ENCODE assay signal across 30 cellular contexts in genomic region chr1:116350097-116350645, GRCh38.
"Had no signal": no experiment of that assay in that cellular context is flagged by ENCODE, and none has a peak within 500 bp of the region (broad histone marks: within the 10 kb centered on the region; RNA-seq: fewer than 3 reads in every experiment).

No MANE protein-coding gene starts in this region.

- H3K36me3 Mint-ChIP-seq: mesothelial cell of epicardium; natural killer cell treated with Interleukin-12 subunit alpha and Interleukin-12 subunit beta and Interleukin-15 and Interleukin-18, amount 100 ng/mL, for 72 hours; neural progenitor cell had no signal

- H3K27me3 ChIP-seq: colonic mucosa, esophagus squamous epithelium, neural progenitor cell, thyroid gland, vagina had no signal

- H3K27me3 Mint-ChIP-seq: progenitor cell of endocrine pancreas; stimulated activated naive CD8-positive, alpha-beta T cell treated with anti-CD3 and anti-CD28 coated beads, Interleukin-15, amount 100 ng/mL, for 72 hours had no signal

- H3K4me3 Mint-ChIP-seq: immature natural killer cell; memory B cell; mesothelial cell of epicardium; naive B cell; natural killer cell treated with Interleukin-12 subunit alpha and Interleukin-12 subunit beta and Interleukin-15 and Interleukin-18, amount 100 ng/mL, for 72 hours; neural progenitor cell; stimulated activated naive CD8-positive, alpha-beta T cell treated with anti-CD3 and anti-CD28 coated beads, Interleukin-15, amount 100 ng/mL, for 72 hours had no signal

- H3K4me1 Mint-ChIP-seq: immature natural killer cell, memory B cell, naive B cell had no signal

- H3K27ac ChIP-seq: colonic mucosa, esophagus squamous epithelium, neural progenitor cell, parathyroid adenoma, thyroid gland, vagina had no signal

- H3K9ac ChIP-seq: neural progenitor cell, parathyroid adenoma had no signal

- H3K9me3 ChIP-seq: colonic mucosa, esophagus squamous epithelium, mucosa of descending colon, thyroid gland, vagina had no signal

- H3K9me3 Mint-ChIP-seq: immature natural killer cell; natural killer cell treated with Interleukin-12 subunit alpha and Interleukin-12 subunit beta and Interleukin-15 and Interleukin-18, amount 100 ng/mL, for 72 hours; neural progenitor cell had no signal

- H3K79me2 ChIP-seq: parathyroid adenoma had no signal

- H2AFZ ChIP-seq: parathyroid adenoma had no signal

- ATAC-seq: left lobe of liver; mucosa of descending colon; natural killer cell treated with Interleukin-12 subunit alpha and Interleukin-12 subunit beta and Interleukin-15 and Interleukin-18, amount 100 ng/mL, for 72 hours; sciatic nerve; stimulated activated naive CD8-positive, alpha-beta T cell treated with anti-CD3 and anti-CD28 coated beads, Interleukin-15, amount 100 ng/mL, for 72 hours had no signal

- H3K4me2 ChIP-seq: neural progenitor cell, smooth muscle cell had no signal

- DNase-seq: colonic mucosa; dermis blood vessel endothelial cell; effector memory CD4-positive, alpha-beta T cell; erythroblast; esophagus squamous epithelium; foreskin melanocyte; hypothalamus; immature natural killer cell; islet precursor cell; mucosa of descending colon; naive B cell; stimulated activated CD4-positive, alpha-beta T cell treated with anti-CD3 and anti-CD28 coated beads, Interleukin-12 subunit alpha, Interleukin-12 subunit beta, amount 100 ng/mL, for 4 hours; stimulated activated CD4-positive, alpha-beta T cell treated with anti-CD3 and anti-CD28 coated beads, Interleukin-1b, Interleukin-23, amount 100 ng/mL, for 48 hours; stimulated activated CD4-positive, alpha-beta T cell treated with anti-CD3 and anti-CD28 coated beads, Interleukin-4, amount 100 ng/mL, for 1 hour; stimulated activated CD8-positive, alpha-beta memory T cell treated with anti-CD3 and anti-CD28 coated beads, Interleukin-4, amount 100 ng/mL, for 48 hours; stimulated activated naive CD4-positive, alpha-beta T cell; stimulated activated naive CD8-positive, alpha-beta T cell treated with anti-CD3 and anti-CD28 coated beads, Interleukin-15, amount 100 ng/mL, for 72 hours; thyroid gland; trophoblast cell had no signal

- H3K4me3 ChIP-seq: colonic mucosa, esophagus squamous epithelium, lung, mucosa of descending colon, neural progenitor cell, smooth muscle cell, thyroid gland, vagina had no signal

- H3K4me1 ChIP-seq: colonic mucosa, parathyroid adenoma, vagina had no signal

- H3K36me3 ChIP-seq: colonic mucosa, esophagus squamous epithelium, neural progenitor cell, thyroid gland, vagina had no signal

- H3K27ac Mint-ChIP-seq: immature natural killer cell; memory B cell; mesothelial cell of epicardium; naive B cell; natural killer cell treated with Interleukin-12 subunit alpha and Interleukin-12 subunit beta and Interleukin-15 and Interleukin-18, amount 100 ng/mL, for 72 hours; neural progenitor cell; progenitor cell of endocrine pancreas; stimulated activated naive CD8-positive, alpha-beta T cell treated with anti-CD3 and anti-CD28 coated beads, Interleukin-15, amount 100 ng/mL, for 72 hours had no signal
